ENCODE assay signal across 18 cellular contexts in genomic region chr11:110029714-110030113, GRCh38.
DNase-seq lines count a peak whose midpoint lies in the region; ATAC-seq, FAIRE-seq and TF ChIP-seq lines count a peak whose summit lies in the region.
"Had no signal": no experiment of that assay in that cellular context is flagged by ENCODE, and none has a peak within 500 bp of the region (broad histone marks: within the 10 kb centered on the region; RNA-seq: fewer than 3 reads in every experiment).

No MANE protein-coding gene starts in this region.

- DNase-seq in HepG2 (ENCODE audit: low spot score) = no peak
- no peak for DNase-seq in GM12878 (ENCODE audit: low read depth, low spot score)
- DNase-seq in left lobe of liver (ENCODE audit: low spot score) = no peak
- DNase-seq in activated CD4-positive, alpha-beta T cell treated with anti-CD3 and anti-CD28 coated beads, Interleukin-2, amount 10 ng/mL, durations not matched to agents 7 days and 5 days = no peak
- DNase-seq: Calu3; CD8-positive, alpha-beta T cell; KG1; NCI-H187 treated with DMSO at 0.1 percent for 48 hours; NCI-H446; NCI-H526 treated with DMSO at 0.1 percent for 48 hours; NK-92 treated with Interleukin-12 subunit alpha and Interleukin-12 subunit beta, amount 100 ng/mL, for 24 hours; SK-N-SH had no signal

- no peak for ATAC-seq in HepG2
- ATAC-seq in GM12878 = no peak
- peak; percentile 40 for ATAC-seq in left lobe of liver
- ATAC-seq in HG03469 (IDR thresholded peaks at IDR 0.05; ENCODE audit: unreplicated experiment) = no peak
- ATAC-seq in HG02798 (IDR thresholded peaks at IDR 0.05; ENCODE audit: poor library complexity, unreplicated experiment) = no peak
- ATAC-seq: CD8-positive, alpha-beta T cell; Right ventricle myocardium inferior had no signal

- 82% methylated on average over 6 of the region's 6 CpGs for WGBS in liver
- WGBS in HepG2 (ENCODE audit: low lambda C conversion rate) = 40% methylated on average over 6 of the region's 6 CpGs
- 77% methylated on average over 6 of the region's 6 CpGs for WGBS in GM12878 (ENCODE audit: insufficient coverage, insufficient replicate concordance, low lambda C conversion rate, missing lambda C conversion rate)

- H3K36me3 ChIP-seq in liver (ENCODE audit: control insufficient read depth in 4 of 4, insufficient read depth in 3 of 4, low read depth in 1 of 4, low read length in 3 of 4) = no peaks in the 10 kb centered on the region
- no peaks in the 10 kb centered on the region for H3K36me3 ChIP-seq in HepG2 (replicated peaks in 1 of 2; ENCODE audit: control insufficient read depth in 1 of 2, insufficient read depth in 2 of 2, low read length in 2 of 2)
- no peaks in the 10 kb centered on the region for H3K36me3 ChIP-seq in GM12878 (ENCODE audit: control insufficient read depth in 2 of 2, insufficient read depth in 2 of 2, low read length in 1 of 2)
- H3K36me3 ChIP-seq: BLaER1 treated with 17β-estradiol and CSF1 and Interleukin-3, amounts not matched to agents 10 nM and 100 nM had no signal

- intact Hi-C loops in HepG2 (cut with micrococcal nuclease; ENCODE audit: unreplicated experiment) = loop anchor here (5.0 kb wide), 1 partner anchor 1028 kb away; no protein-coding TSS in a partner anchor
- intact Hi-C loops in GM12878 (cut with micrococcal nuclease; ENCODE audit: unreplicated experiment) = loop anchor here (5.0 kb wide), 2 partner anchors 42 to 398 kb away; partner anchors contain the start of gene FDX1

- H3K27me3 Mint-ChIP-seq in activated CD4-positive, alpha-beta T cell treated with anti-CD3 and anti-CD28 coated beads, Interleukin-2, amount 10 ng/mL, durations not matched to agents 7 days and 5 days = peaks cover 3% of the 10 kb centered on the region

- H3K27ac ChIP-seq in liver (ENCODE audit: low read depth in 1 of 2, low read length in 2 of 2) = no peak overlapping the region
- no peak overlapping the region for H3K27ac ChIP-seq in HepG2 (ENCODE audit: extremely low read length, insufficient read depth, low read length)
- no peak overlapping the region for H3K27ac ChIP-seq in GM12878 (ENCODE audit: control insufficient read depth, insufficient read depth)
- H3K27ac ChIP-seq: BLaER1 treated with 17β-estradiol and CSF1 and Interleukin-3, amounts not matched to agents 10 nM and 100 nM had no signal

- RAD21 ChIA-PET in GM12878 (lab: Charles Lee; ENCODE audit: unreplicated experiment) = interaction anchor here (0.5 to 9.3 kb wide), 14 partner anchors 16 to 79 kb away, joined by 3 to 118 read pairs (median 18); partner anchors contain the start of gene ZC3H12C

- H3K79me2 ChIP-seq in HepG2 (ENCODE audit: insufficient read depth, low read length) = no peaks in the 10 kb centered on the region
- no peaks in the 10 kb centered on the region for H3K79me2 ChIP-seq in GM12878 (ENCODE audit: control insufficient read depth, insufficient read depth, low read length)

- no peak overlapping the region for H3K4me2 ChIP-seq in HepG2 (ENCODE audit: low read depth, low read length)
- H3K4me2 ChIP-seq in GM12878 (ENCODE audit: control insufficient read depth, insufficient read depth) = no peak overlapping the region
- H3K4me2 ChIP-seq: BLaER1 treated with 17β-estradiol and CSF1 and Interleukin-3, amounts not matched to agents 10 nM and 100 nM; SK-N-SH had no signal

- CTCF ChIA-PET in HepG2 (lab: Yijun Ruan, JAX; ENCODE audit: low intra/inter-chr PET ratio, low total read pairs) = no interaction called here
- CTCF ChIA-PET in GM12878 (lab: Yijun Ruan, JAX) = interaction anchor here (1.2 to 2.8 kb wide), 8 partner anchors 28 to 83 kb away, joined by 3 to 18 read pairs (median 4); no protein-coding TSS in a partner anchor
- CTCF ChIA-PET in activated CD4-positive, alpha-beta T cell treated with anti-CD3 and anti-CD28 coated beads, Interleukin-2, amount 10 ng/mL, durations not matched to agents 7 days and 5 days (lab: Charles Lee) = no interaction called here

- TF ChIP-seq CTCF in liver (IDR thresholded peaks at IDR 0.05; ENCODE audit: low read depth, low read length, missing input control) = no peak
- TF ChIP-seq CTCF in HepG2 (CRISPR knock-in tag; IDR thresholded peaks at IDR 0.05) = no peak
- TF ChIP-seq CTCF in GM12878 (IDR thresholded peaks at IDR 0.05 in 2 of 3, conservative IDR thresholded peaks at IDR 0.05 in 1 of 3; ENCODE audit: control insufficient read depth in 2 of 3, extremely low read depth in 1 of 3, insufficient read depth in 1 of 3, low read depth in 3 of 3, low read length in 3 of 3) = no peak

- TF ChIP-seq EP300 in HepG2 (IDR thresholded peaks at IDR 0.05; ENCODE audit: low read depth in 2 of 2, low read length in 2 of 2) = no peak
- TF ChIP-seq EP300 in HepG2 (CRISPR knock-in tag; IDR thresholded peaks at IDR 0.05; ENCODE audit: borderline replicate concordance) = no peak
- TF ChIP-seq EP300 in GM12878 (IDR thresholded peaks at IDR 0.05; ENCODE audit: borderline replicate concordance in 1 of 2, control insufficient read depth in 1 of 2, low read depth in 2 of 2, low read length in 2 of 2) = no peak

- H3K9ac ChIP-seq in liver (ENCODE audit: low read depth in 1 of 2, low read length in 2 of 2) = no peak overlapping the region
- no peak overlapping the region for H3K9ac ChIP-seq in HepG2 (ENCODE audit: insufficient read depth, low read depth, low read length)
- H3K9ac ChIP-seq in GM12878 (ENCODE audit: control insufficient read depth, insufficient read depth, low read length) = no peak overlapping the region
- H3K9ac ChIP-seq: BLaER1 treated with 17β-estradiol and CSF1 and Interleukin-3, amounts not matched to agents 10 nM and 100 nM; SK-N-SH had no signal

- H3K36me3 Mint-ChIP-seq in activated CD4-positive, alpha-beta T cell treated with anti-CD3 and anti-CD28 coated beads, Interleukin-2, amount 10 ng/mL, durations not matched to agents 7 days and 5 days (ENCODE audit: low read depth) = no peaks in the 10 kb centered on the region
- H3K36me3 Mint-ChIP-seq: CD8-positive, alpha-beta T cell had no signal

- POLR2A ChIA-PET in HepG2 (lab: Yijun Ruan, JAX) = no interaction called here
- POLR2A ChIA-PET in GM12878 (lab: Charles Lee) = interaction anchor here (0.8 to 6.8 kb wide), 10 partner anchors 14 to 136 kb away, joined by 3 to 76 read pairs (median 12); partner anchors contain the start of gene ZC3H12C
- POLR2A ChIA-PET in activated CD4-positive, alpha-beta T cell treated with anti-CD3 and anti-CD28 coated beads, Interleukin-2, amount 10 ng/mL, durations not matched to agents 7 days and 5 days (lab: Charles Lee) = no interaction called here

- no peak for TF ChIP-seq RAD21 in liver (IDR thresholded peaks at IDR 0.05)
- no peak for TF ChIP-seq RAD21 in HepG2 (CRISPR knock-in tag; IDR thresholded peaks at IDR 0.05)
- no peak for TF ChIP-seq RAD21 in GM12878 (IDR thresholded peaks at IDR 0.05; ENCODE audit: insufficient read depth, low read depth, low read length)

- H2AFZ ChIP-seq in HepG2 (ENCODE audit: low read length) (no peak overlapping the region), GM12878 (ENCODE audit: control insufficient read depth, low read depth, low read length) (no peak overlapping the region)

- H3K4me1 Mint-ChIP-seq in activated CD4-positive, alpha-beta T cell treated with anti-CD3 and anti-CD28 coated beads, Interleukin-2, amount 10 ng/mL, durations not matched to agents 7 days and 5 days = no peaks in the 10 kb centered on the region

- BruUV-seq in HepG2 (replicated peaks; lab: Mats Ljungman, UMichigan) = no TSS peak
- BruUV-seq in GM12878 (replicated peaks; lab: Mats Ljungman, UMichigan) = no TSS peak

- SMC1A ChIA-PET in GM12878 (lab: Charles Lee; ENCODE audit: uncharacterized antibody, unreplicated experiment) = interaction anchor here (1.2 to 10.8 kb wide), 21 partner anchors 8 to 90 kb away, joined by 3 to 214 read pairs (median 6); partner anchors contain the start of gene ZC3H12C

- H3K4me3 Mint-ChIP-seq in activated CD4-positive, alpha-beta T cell treated with anti-CD3 and anti-CD28 coated beads, Interleukin-2, amount 10 ng/mL, durations not matched to agents 7 days and 5 days = no peak overlapping the region
- H3K4me3 Mint-ChIP-seq: CD8-positive, alpha-beta T cell had no signal

- peaks cover 0 to 8% (median under 1%) of the 10 kb centered on the region in 4 donors for H3K9me3 ChIP-seq in liver (ENCODE audit: control insufficient read depth in 4 of 4, low read length in 3 of 4)
- H3K9me3 ChIP-seq in HepG2 (ENCODE audit: low read length) = no peaks in the 10 kb centered on the region
- H3K9me3 ChIP-seq in GM12878 (replicated peaks; ENCODE audit: control insufficient read depth, insufficient read depth, low read length) = peaks cover 4% of the 10 kb centered on the region; the same call in 2 of the 3 replicates
- H3K9me3 ChIP-seq: SK-N-SH had no signal

- peaks cover 0 to 6% (median 3%) of the 10 kb centered on the region in 4 donors for H3K4me1 ChIP-seq in liver (ENCODE audit: control insufficient read depth in 4 of 4, insufficient read depth in 4 of 4, low read length in 3 of 4)
- H3K4me1 ChIP-seq in HepG2 (ENCODE audit: insufficient read depth, low read length) = peaks cover 8% of the 10 kb centered on the region; the same call in 1 of the 2 replicates
- peaks cover 22% of the 10 kb centered on the region for H3K4me1 ChIP-seq in GM12878 (ENCODE audit: control insufficient read depth, insufficient read depth, low read length)

- H3K4me3 ChIP-seq in liver (ENCODE audit: low read depth in 1 of 3, low read length in 3 of 3) (no peak overlapping the region), HepG2 (replicated peaks in 1 of 3; ENCODE audit: insufficient read depth in 1 of 3, low read depth in 2 of 3, low read length in 3 of 3) (no peak overlapping the region), GM12878 (no peak overlapping the region)
- H3K4me3 ChIP-seq: BLaER1 treated with 17β-estradiol and CSF1 and Interleukin-3, amounts not matched to agents 10 nM and 100 nM had no signal

- in situ Hi-C loops in HepG2 (cut with HindIII; ENCODE audit: extremely low pct_ligation_motif_present, low pct_unique_long_range_greater_than_20kb) = no loop called here
- in situ Hi-C loops in GM12878 (cut with MboI) = loop anchor here (5.0 kb wide), 1 partner anchor 77 kb away; no protein-coding TSS in a partner anchor

- H3K27ac Mint-ChIP-seq in activated CD4-positive, alpha-beta T cell treated with anti-CD3 and anti-CD28 coated beads, Interleukin-2, amount 10 ng/mL, durations not matched to agents 7 days and 5 days = no peak overlapping the region
- H3K27ac Mint-ChIP-seq: CD8-positive, alpha-beta T cell had no signal

- FAIRE-seq in HepG2 (lab: Jason Lieb, UNC) = no peak
- FAIRE-seq in GM12878 (lab: Jason Lieb, UNC) = no peak
- FAIRE-seq: RCC 7860 had no signal

- H3K9me3 Mint-ChIP-seq in activated CD4-positive, alpha-beta T cell treated with anti-CD3 and anti-CD28 coated beads, Interleukin-2, amount 10 ng/mL, durations not matched to agents 7 days and 5 days = no peaks in the 10 kb centered on the region
- H3K9me3 Mint-ChIP-seq: CD8-positive, alpha-beta T cell had no signal

- H4K20me1 ChIP-seq in HepG2 (ENCODE audit: insufficient read depth, low read length) = no peaks in the 10 kb centered on the region
- no peaks in the 10 kb centered on the region for H4K20me1 ChIP-seq in GM12878 (ENCODE audit: control insufficient read depth, insufficient read depth)
- H4K20me1 ChIP-seq: BLaER1 treated with 17β-estradiol and CSF1 and Interleukin-3, amounts not matched to agents 10 nM and 100 nM had no signal

- TF ChIP-seq POLR2A in HepG2 (IDR thresholded peaks at IDR 0.05; ENCODE audit: insufficient read depth in 1 of 2, low read depth in 2 of 2, low read length in 2 of 2) = no peak
- no peak for TF ChIP-seq POLR2A in GM12878 (IDR thresholded peaks at IDR 0.05; ENCODE audit: low read depth, low read length)

- no peaks in the 10 kb centered on the region for H3K27me3 ChIP-seq in liver (ENCODE audit: control insufficient read depth in 4 of 4, insufficient read depth in 4 of 4, low read length in 3 of 4)
- H3K27me3 ChIP-seq in HepG2 (ENCODE audit: control insufficient read depth in 1 of 2, insufficient read depth in 2 of 2, low read length in 2 of 2) = no peaks in the 10 kb centered on the region; a peak in 1 of 5 replicates
- H3K27me3 ChIP-seq in GM12878 (replicated peaks in 1 of 2; ENCODE audit: control insufficient read depth in 2 of 2, insufficient read depth in 2 of 2, low read length in 1 of 2) = no peaks in the 10 kb centered on the region
- H3K27me3 ChIP-seq: BLaER1 treated with 17β-estradiol and CSF1 and Interleukin-3, amounts not matched to agents 10 nM and 100 nM had no signal
